Comparison of ENCODE assay signal across 22 cellular contexts in the genomic region with DNA sequence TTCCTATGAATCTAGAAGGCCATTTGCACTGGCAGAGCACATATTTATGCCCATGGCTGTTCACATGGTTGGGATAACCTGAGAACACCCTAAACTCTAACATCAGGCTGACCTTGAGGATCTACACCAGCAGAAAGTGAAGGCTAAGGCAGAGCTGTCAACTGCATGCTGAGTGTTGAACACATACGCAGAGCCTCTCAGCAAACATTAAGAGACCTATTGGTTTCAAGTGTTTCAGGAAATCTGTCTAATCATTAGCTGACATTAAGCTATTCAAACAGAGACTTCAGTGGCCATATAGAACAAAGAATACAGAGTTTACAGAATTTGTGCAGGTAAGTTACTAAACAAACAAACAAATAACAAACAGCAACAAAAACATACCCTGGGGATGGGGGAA.
"Had no signal": no experiment of that assay in that cellular context is flagged by ENCODE, and none has a peak within 500 bp of the region (broad histone marks: within the 10 kb centered on the region; RNA-seq: fewer than 3 reads in every experiment).

No MANE protein-coding gene starts in this region.

- H3K4me3 ChIP-seq: colonic mucosa, dorsolateral prefrontal cortex, lung, psoas muscle, thyroid gland, upper lobe of right lung had no signal

- H3K27ac ChIP-seq: colonic mucosa, dorsolateral prefrontal cortex, psoas muscle, thyroid gland, upper lobe of right lung, VCaP had no signal

- H3K9me3 ChIP-seq: colonic mucosa, psoas muscle, thyroid gland, upper lobe of right lung had no signal

- ATAC-seq: activated CD8-positive, alpha-beta memory T cell treated with anti-CD3 and anti-CD28 coated beads, Interleukin-2, amount 10 ng/mL, durations not matched to agents 7 days and 5 days; activated CD8-positive, alpha-beta T cell treated with anti-CD3 and anti-CD28 coated beads for 36 hours; effector memory CD8-positive, alpha-beta T cell; esophagus mucosa; naive thymus-derived CD4-positive, alpha-beta T cell; psoas muscle; right cardiac atrium; upper lobe of right lung had no signal

- H3K4me1 ChIP-seq: colonic mucosa, psoas muscle, thyroid gland, upper lobe of right lung had no signal

- DNase-seq: activated CD4-positive, alpha-beta T cell treated with anti-CD3 and anti-CD28 coated beads, Interleukin-2, amount 10 ng/mL, durations not matched to agents 7 days and 5 days; activated CD4-positive, CD25-positive, alpha-beta regulatory T cell treated with anti-CD3 and anti-CD28 coated beads, Interleukin-2, amount 50 U/mL, for 72 hours; activated CD8-positive, alpha-beta memory T cell treated with anti-CD3 and anti-CD28 coated beads, Interleukin-2, amount 10 ng/mL, durations not matched to agents 7 days and 5 days; activated CD8-positive, alpha-beta T cell treated with anti-CD3 and anti-CD28 coated beads for 36 hours; activated effector memory CD4-positive, alpha-beta T cell treated with anti-CD3 and anti-CD28 coated beads, Interleukin-2, amount 50 U/mL, for 16 hours; activated naive CD4-positive, alpha-beta T cell treated with anti-CD3 and anti-CD28 coated beads, Interleukin-2, amount 10 ng/mL, durations not matched to agents 7 days and 5 days; activated T-cell treated with anti-CD3 and anti-CD28 coated beads for 4 hours; amygdala; colonic mucosa; dorsolateral prefrontal cortex; effector memory CD8-positive, alpha-beta T cell; hypothalamus; naive thymus-derived CD4-positive, alpha-beta T cell; psoas muscle; right cardiac atrium; stimulated activated CD4-positive, alpha-beta T cell treated with anti-CD3 and anti-CD28 coated beads, Interleukin-12 subunit alpha, Interleukin-12 subunit beta, amount 100 ng/mL, for 4 hours; substantia nigra; thyroid gland; upper lobe of right lung had no signal

- H3K36me3 ChIP-seq: colonic mucosa, thyroid gland, upper lobe of right lung had no signal

- H3K27me3 ChIP-seq: colonic mucosa, dorsolateral prefrontal cortex, thyroid gland, upper lobe of right lung had no signal
